Comparison of ENCODE assay signal across 17 cellular contexts in the genomic region with DNA sequence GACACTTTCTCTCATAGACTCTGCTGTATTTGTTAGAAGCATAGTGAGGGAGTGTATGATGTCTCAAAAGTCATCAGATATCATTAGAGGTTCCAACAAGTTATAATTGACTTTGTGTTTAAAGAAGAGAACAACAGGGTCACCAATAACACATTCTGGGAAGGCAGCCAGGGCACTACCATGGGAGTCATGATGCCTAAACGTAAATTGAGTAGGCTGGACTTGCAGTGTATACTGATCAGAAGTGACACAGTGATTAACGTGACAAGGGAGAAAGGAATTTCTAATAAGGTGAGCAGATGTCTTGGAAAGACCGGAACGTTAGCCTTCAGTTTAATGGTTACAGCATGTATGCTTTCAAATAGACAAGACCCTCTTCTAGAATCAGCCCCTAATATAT.
DNase-seq lines count a peak whose midpoint lies in the region; ATAC-seq and TF ChIP-seq lines count a peak whose summit lies in the region.
"Had no signal": no experiment of that assay in that cellular context is flagged by ENCODE, and none has a peak within 500 bp of the region (broad histone marks: within the 10 kb centered on the region; RNA-seq: fewer than 3 reads in every experiment).

No MANE protein-coding gene starts in this region.

- peaks cover under 1% of the 10 kb centered on the region for H3K9me3 ChIP-seq in left ventricle myocardium inferior (replicated peaks)
- H3K9me3 ChIP-seq: BLaER1, Peyer's patch had no signal

- ATAC-seq in HG03460 (IDR thresholded peaks at IDR 0.05; ENCODE audit: unreplicated experiment) (no peak), GM21737 (IDR thresholded peaks at IDR 0.05; ENCODE audit: unreplicated experiment) (no peak)
- ATAC-seq: HepG2 had no signal

- H3K36me3 ChIP-seq in left ventricle myocardium inferior = no peaks in the 10 kb centered on the region
- H3K36me3 ChIP-seq: BLaER1, Peyer's patch had no signal

- DNase-seq in ELR (ENCODE audit: low read depth) (peak; percentile 62), NCI-H1105 treated with DMSO at 0.1 percent for 48 hours (lab: John Stamatoyannopoulos, UW) (peak; percentile 79), NCI-H748 treated with DMSO at 0.1 percent for 48 hours (lab: John Stamatoyannopoulos, UW) (peak; percentile 23), choroid plexus epithelial cell (ENCODE audit: low read depth) (peak; percentile 1), left ventricle myocardium inferior (no peak), SW480 (ENCODE audit: low spot score) (no peak)
- DNase-seq: CD8-positive, alpha-beta memory T cell; DMS 273 treated with DMSO at 0.1 percent for 48 hours; H9; NCI-H1436; NCI-H2107; Peyer's patch; T1000 had no signal

- no peak overlapping the region for H3K4me3 ChIP-seq in choroid plexus epithelial cell (ENCODE audit: low read depth, low read length)
- no peak overlapping the region for H3K4me3 ChIP-seq in left ventricle myocardium inferior
- H3K4me3 ChIP-seq: BLaER1, Peyer's patch had no signal

- no peaks in the 10 kb centered on the region for H3K4me1 ChIP-seq in left ventricle myocardium inferior
- H3K4me1 ChIP-seq: BLaER1, Peyer's patch had no signal

- TF ChIP-seq CTCF in choroid plexus epithelial cell (conservative IDR thresholded peaks at IDR 0.05; ENCODE audit: low read depth, low read length) (no peak), left ventricle myocardium inferior (IDR thresholded peaks at IDR 0.05; ENCODE audit: borderline replicate concordance) (no peak)

- H3K27ac ChIP-seq in left ventricle myocardium inferior (replicated peaks) = no peak overlapping the region
- H3K27ac ChIP-seq: BLaER1, Peyer's patch had no signal

- intact Hi-C loops in left ventricle myocardium inferior (cut with micrococcal nuclease) = no loop called here

- H3K27me3 ChIP-seq in left ventricle myocardium inferior (ENCODE audit: low read depth) = no peaks in the 10 kb centered on the region
- H3K27me3 ChIP-seq: BLaER1, Peyer's patch had no signal

Comparison
In these comparisons a context has a peak if more than half of its experiments do, and no peak if none do; other contexts are left out.
1. DNase-seq: peak in ELR (single experiment), NCI-H1105 treated with DMSO at 0.1 percent for 48 hours (single experiment), NCI-H748 treated with DMSO at 0.1 percent for 48 hours (single experiment) and choroid plexus epithelial cell (single experiment); none in left ventricle myocardium inferior (single experiment) and SW480 (single experiment).